9 cellular contexts compared by ENCODE assay signal in genomic region chr16:58499092-58499511, GRCh38.
"Had no signal": no experiment of that assay in that cellular context is flagged by ENCODE, and none has a peak within 500 bp of the region (broad histone marks: within the 10 kb centered on the region; RNA-seq: fewer than 3 reads in every experiment).

No MANE protein-coding gene starts in this region.

- H3K9me3 ChIP-seq: tibial nerve had no signal

- H3K4me3 ChIP-seq: cardiac muscle cell had no signal

- H3K27ac ChIP-seq: cardiac muscle cell, parathyroid adenoma had no signal

- H3K27me3 ChIP-seq: cardiac muscle cell had no signal

- H3K36me3 Mint-ChIP-seq: activated CD4-positive, alpha-beta memory T cell treated with anti-CD3 and anti-CD28 coated beads for 36 hours had no signal

- H3K9ac ChIP-seq: parathyroid adenoma had no signal

- FAIRE-seq: small intestine had no signal

- H2AFZ ChIP-seq: parathyroid adenoma had no signal

- H3K36me3 ChIP-seq: cardiac muscle cell, tibial nerve had no signal

- H3K79me2 ChIP-seq: parathyroid adenoma had no signal

- H3K27ac Mint-ChIP-seq: activated CD4-positive, alpha-beta memory T cell treated with anti-CD3 and anti-CD28 coated beads for 36 hours; activated naive CD8-positive, alpha-beta T cell treated with anti-CD3 and anti-CD28 coated beads, Interleukin-2, amount 50 U/mL, for 24 hours; activated T-cell treated with anti-CD3 and anti-CD28 coated beads, Interleukin-2, amount 50 U/mL, for 72 hours had no signal

- H3K4me3 Mint-ChIP-seq: activated CD4-positive, alpha-beta memory T cell treated with anti-CD3 and anti-CD28 coated beads for 36 hours; activated naive CD8-positive, alpha-beta T cell treated with anti-CD3 and anti-CD28 coated beads, Interleukin-2, amount 50 U/mL, for 24 hours had no signal

- H3K9me3 Mint-ChIP-seq: activated CD4-positive, alpha-beta memory T cell treated with anti-CD3 and anti-CD28 coated beads for 36 hours; activated naive CD8-positive, alpha-beta T cell treated with anti-CD3 and anti-CD28 coated beads, Interleukin-2, amount 50 U/mL, for 24 hours; activated T-cell treated with anti-CD3 and anti-CD28 coated beads, Interleukin-2, amount 50 U/mL, for 72 hours; effector memory CD8-positive, alpha-beta T cell had no signal

- DNase-seq: activated CD4-positive, CD25-positive, alpha-beta regulatory T cell treated with anti-CD3 and anti-CD28 coated beads, Interleukin-2, amount 50 U/mL, for 72 hours; effector memory CD8-positive, alpha-beta T cell had no signal
